2 cellular contexts compared by ENCODE assay signal in the genomic region with DNA sequence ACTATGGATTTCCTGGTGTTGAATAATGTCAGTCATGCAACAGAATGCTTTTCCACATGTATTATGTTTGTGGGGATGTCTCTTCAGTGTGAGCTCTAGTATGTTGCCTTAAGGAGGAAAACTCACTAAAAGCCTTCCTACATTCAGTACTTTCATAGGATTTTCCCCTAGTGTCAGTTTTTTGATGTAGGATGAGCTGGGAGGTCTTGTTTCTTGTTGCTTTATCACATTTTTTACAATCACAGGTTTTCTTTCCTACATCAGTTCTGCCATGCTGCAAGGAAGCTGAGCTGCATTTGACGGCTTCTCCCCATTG.
TF ChIP-seq lines count a peak whose summit lies in the region.

No MANE protein-coding gene starts in this region.

TF ChIP-seq in liver, 16 proteins besides CTCF, POLR2A, EP300 and RAD21:
- no peak for TF ChIP-seq NR2F2 (IDR thresholded peaks at IDR 0.05)
- TF ChIP-seq FOXA1 (IDR thresholded peaks at IDR 0.05), result no peak
- no peak for TF ChIP-seq HNF4A (conservative IDR thresholded peaks at IDR 0.05)
- TF ChIP-seq, protein P1, sequence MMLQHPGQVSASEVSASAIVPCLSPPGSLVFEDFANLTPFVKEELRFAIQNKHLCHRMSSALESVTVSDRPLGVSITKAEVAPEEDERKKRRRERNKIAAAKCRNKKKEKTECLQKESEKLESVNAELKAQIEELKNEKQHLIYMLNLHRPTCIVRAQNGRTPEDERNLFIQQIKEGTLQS (IDR thresholded peaks at IDR 0.05), result no peak
- TF ChIP-seq FOXA2 (IDR thresholded peaks at IDR 0.05), result no peak
- TF ChIP-seq TAF1 (conservative IDR thresholded peaks at IDR 0.05), result no peak
- no peak for TF ChIP-seq EGR1 (IDR thresholded peaks at IDR 0.05; ENCODE audit: low read depth in 2 of 2)
- no peak for TF ChIP-seq SP1 (IDR thresholded peaks at IDR 0.05)
- TF ChIP-seq YY1 (IDR thresholded peaks at IDR 0.05), result no peak

TF ChIP-seq in H1, 55 proteins besides CTCF, POLR2A, EP300 and RAD21:
- peak; percentile 69; the same call in 1 of the 2 replicates for TF ChIP-seq ZNF274 (IDR thresholded peaks at IDR 0.05; ENCODE audit: borderline replicate concordance, extremely low read depth, low read length)
- no peak for TF ChIP-seq TAF7 (optimal IDR thresholded peaks at IDR 0.05; ENCODE audit: borderline replicate concordance, low read depth, low read length)
